In genomic region chr7:2254429-2255144, GRCh38 we compare ENCODE assay signal across 16 cellular contexts. TPM values are rescaled to one million over a fixed set of nuclear protein-coding genes. Genes with fewer than 3 reads are reported as not detected.
DNase-seq lines count a peak whose midpoint lies in the region; ATAC-seq and TF ChIP-seq lines count a peak whose summit lies in the region.
"Had no signal": no experiment of that assay in that cellular context is flagged by ENCODE, and none has a peak within 500 bp of the region (broad histone marks: within the 10 kb centered on the region; RNA-seq: fewer than 3 reads in every experiment).

No MANE protein-coding gene starts in this region.

- H3K79me2 ChIP-seq in neural progenitor cell (ENCODE audit: low read depth) = no peaks in the 10 kb centered on the region

- TF ChIP-seq CTCF in WTC11 (IDR thresholded peaks at IDR 0.05) (no peak), neural progenitor cell (IDR thresholded peaks at IDR 0.05) (no peak), omental fat pad (IDR thresholded peaks at IDR 0.05) (no peak)

- peak overlapping the region; percentile 4 for H3K27ac Mint-ChIP-seq in activated naive CD4-positive, alpha-beta T cell treated with anti-CD3 and anti-CD28 coated beads, Interleukin-2, amount 50 U/mL, for 24 hours
- peak overlapping the region; percentile 24; the same call in 1 of the 2 replicates for H3K27ac Mint-ChIP-seq in WTC11
- no peak overlapping the region for H3K27ac Mint-ChIP-seq in neural progenitor cell
- H3K27ac Mint-ChIP-seq: CD14-positive monocyte had no signal

- no peak overlapping the region for H3K4me3 Mint-ChIP-seq in activated naive CD4-positive, alpha-beta T cell treated with anti-CD3 and anti-CD28 coated beads, Interleukin-2, amount 50 U/mL, for 24 hours
- no peak overlapping the region for H3K4me3 Mint-ChIP-seq in WTC11
- H3K4me3 Mint-ChIP-seq in neural progenitor cell = peak overlapping the region; percentile 62
- H3K4me3 Mint-ChIP-seq: CD14-positive monocyte, IgD-negative memory B cell had no signal

- no peak overlapping the region for H3K4me3 ChIP-seq in neural progenitor cell

- H2AFZ ChIP-seq in neural progenitor cell (replicated peaks) = no peak overlapping the region

- H3K27ac ChIP-seq in neural progenitor cell = no peak overlapping the region

- H3K36me3 ChIP-seq in neural progenitor cell = no peaks in the 10 kb centered on the region

- ATAC-seq in WTC11 = no peak
- ATAC-seq in HG03139 (IDR thresholded peaks at IDR 0.05; ENCODE audit: unreplicated experiment) = no peak
- ATAC-seq in omental fat pad (ENCODE audit: low FRiP score) = no peak

- H3K9ac ChIP-seq in neural progenitor cell = no peak overlapping the region

- CTCF ChIA-PET in WTC11 (lab: Charles Lee) = interaction anchor here (1.3 to 1.4 kb wide), 2 partner anchors 94 to 214 kb away, joined by 3 to 4 read pairs; no protein-coding TSS in a partner anchor

- no peak for DNase-seq in activated naive CD4-positive, alpha-beta T cell treated with Interleukin-2 at 50 U/mL for 16 hours
- no peak for DNase-seq in WTC11 (ENCODE audit: low spot score)
- DNase-seq in neural progenitor cell (ENCODE audit: low spot score) = no peak
- DNase-seq in stimulated activated CD4-positive, alpha-beta T cell treated with anti-CD3 and anti-CD28 coated beads, Interleukin-12 subunit alpha, Interleukin-12 subunit beta, amount 100 ng/mL, for 4 hours = no peak
- no peak for DNase-seq in omental fat pad (ENCODE audit: low spot score)
- DNase-seq: DMS79, Karpas-422, NCI-H1694, NCI-H2081, NCI-H2171, NCI-H524 treated with DMSO at 0.1 percent for 48 hours, SHP77 had no signal

- peaks cover 2% of the 10 kb centered on the region for H3K4me1 Mint-ChIP-seq in activated naive CD4-positive, alpha-beta T cell treated with anti-CD3 and anti-CD28 coated beads, Interleukin-2, amount 50 U/mL, for 24 hours
- H3K4me1 Mint-ChIP-seq in WTC11 (no peaks in the 10 kb centered on the region), neural progenitor cell (no peaks in the 10 kb centered on the region)

- no peaks in the 10 kb centered on the region for H3K27me3 Mint-ChIP-seq in activated naive CD4-positive, alpha-beta T cell treated with anti-CD3 and anti-CD28 coated beads, Interleukin-2, amount 50 U/mL, for 24 hours
- no peaks in the 10 kb centered on the region for H3K27me3 Mint-ChIP-seq in WTC11 (ENCODE audit: low read depth)
- H3K27me3 Mint-ChIP-seq in neural progenitor cell (ENCODE audit: insufficient read depth, low read depth) = peaks cover 7% of the 10 kb centered on the region
- H3K27me3 Mint-ChIP-seq: IgD-negative memory B cell had no signal

- POLR2A ChIA-PET in WTC11 (lab: Charles Lee) = no interaction called here

- H3K36me3 Mint-ChIP-seq in activated naive CD4-positive, alpha-beta T cell treated with anti-CD3 and anti-CD28 coated beads, Interleukin-2, amount 50 U/mL, for 24 hours = peaks cover 3% of the 10 kb centered on the region
- peaks cover 17% of the 10 kb centered on the region for H3K36me3 Mint-ChIP-seq in WTC11
- H3K36me3 Mint-ChIP-seq in neural progenitor cell = peaks cover 7% of the 10 kb centered on the region

- no peaks in the 10 kb centered on the region for H3K9me3 ChIP-seq in neural progenitor cell (ENCODE audit: low read depth)

- no peaks in the 10 kb centered on the region for H4K20me1 ChIP-seq in neural progenitor cell (ENCODE audit: low read depth)

- H3K27me3 ChIP-seq in neural progenitor cell = no peaks in the 10 kb centered on the region

- H3K4me1 ChIP-seq in neural progenitor cell = no peaks in the 10 kb centered on the region

- no peaks in the 10 kb centered on the region for H3F3A ChIP-seq in neural progenitor cell (ENCODE audit: low read depth)

- no peaks in the 10 kb centered on the region for H3K9me3 Mint-ChIP-seq in activated naive CD4-positive, alpha-beta T cell treated with anti-CD3 and anti-CD28 coated beads, Interleukin-2, amount 50 U/mL, for 24 hours
- H3K9me3 Mint-ChIP-seq in WTC11 (no peaks in the 10 kb centered on the region), neural progenitor cell (no peaks in the 10 kb centered on the region)
- H3K9me3 Mint-ChIP-seq: IgD-negative memory B cell had no signal

- H3K4me2 ChIP-seq in neural progenitor cell = no peak overlapping the region

TF ChIP-seq in WTC11, 78 proteins besides CTCF, POLR2A, EP300 and RAD21 (continues in another document):
- no peak for TF ChIP-seq ZNF317 (CRISPR knock-in tag; IDR thresholded peaks at IDR 0.05; ENCODE audit: borderline replicate concordance, low read depth)
- TF ChIP-seq MAX (CRISPR knock-in tag; IDR thresholded peaks at IDR 0.05) = no peak
- TF ChIP-seq ZBTB43 (CRISPR knock-in tag; IDR thresholded peaks at IDR 0.05) = no peak
- no peak for TF ChIP-seq CREM (CRISPR knock-in tag; IDR thresholded peaks at IDR 0.05)
- TF ChIP-seq ZSCAN18 (CRISPR knock-in tag; IDR thresholded peaks at IDR 0.05) = no peak
- no peak for TF ChIP-seq OVOL2 (CRISPR knock-in tag; IDR thresholded peaks at IDR 0.05; ENCODE audit: borderline replicate concordance)
- no peak for TF ChIP-seq ZBTB21 (CRISPR knock-in tag; IDR thresholded peaks at IDR 0.05; ENCODE audit: borderline replicate concordance)
- TF ChIP-seq NFE2L1 (CRISPR knock-in tag; IDR thresholded peaks at IDR 0.05) = no peak
- TF ChIP-seq GABPB1 (CRISPR knock-in tag; IDR thresholded peaks at IDR 0.05) = no peak
- TF ChIP-seq ARID4B (CRISPR knock-in tag; IDR thresholded peaks at IDR 0.05; ENCODE audit: borderline replicate concordance) = no peak
- TF ChIP-seq TEAD4 (CRISPR knock-in tag; IDR thresholded peaks at IDR 0.05) = no peak
- no peak for TF ChIP-seq CBFB (CRISPR knock-in tag; IDR thresholded peaks at IDR 0.05; ENCODE audit: low read depth)
- TF ChIP-seq HMGA2 (CRISPR knock-in tag; IDR thresholded peaks at IDR 0.05) = no peak

RNA-seq across cellular contexts. Expression of gene NUDT1, which starts 12.6 kb away (rescaled TPM):
- total RNA-seq in WTC11 (2021) (100 to 108 TPM (median 102 TPM) in 3 replicates), neural progenitor cell (ENCODE audit: low replicate concordance) (29.6 and 63.9 TPM in 2 replicates), omental fat pad (10 to 100 TPM; 15.3 to 24.0 (median 16.8) TPM)

RNA-seq across cellular contexts. Expression of gene MRM2, which starts 12.6 kb away (rescaled TPM):
- 33.6 to 38.9 TPM (median 34.7 TPM) in 3 replicates for total RNA-seq in WTC11 (2021)
- 30.6 and 34.3 TPM in 2 replicates for total RNA-seq in neural progenitor cell (ENCODE audit: low replicate concordance)
- total RNA-seq in omental fat pad = 10 to 100 TPM; 11.9 to 15.4 (median 13.3) TPM

RNA-seq across cellular contexts. Expression of gene MAD1L1, which starts 21.8 kb away (rescaled TPM):
- total RNA-seq in WTC11 (2021) (43.8 to 47.8 TPM (median 46.7 TPM) in 3 replicates), neural progenitor cell (ENCODE audit: low replicate concordance) (23.7 and 46.6 TPM in 2 replicates), omental fat pad (10 to 100 TPM; 18.4 to 39.1 (median 25.7) TPM)

RNA-seq across cellular contexts. Expression of gene SNX8, which starts 59.7 kb away (rescaled TPM):
- total RNA-seq in WTC11 (2021) (44.9 to 50.8 TPM (median 49.6 TPM) in 3 replicates), neural progenitor cell (ENCODE audit: low replicate concordance) (3.6 and 15.0 TPM in 2 replicates), omental fat pad (10 to 100 TPM; 18.6 to 50.1 (median 26.7) TPM)
